In the genomic region with DNA sequence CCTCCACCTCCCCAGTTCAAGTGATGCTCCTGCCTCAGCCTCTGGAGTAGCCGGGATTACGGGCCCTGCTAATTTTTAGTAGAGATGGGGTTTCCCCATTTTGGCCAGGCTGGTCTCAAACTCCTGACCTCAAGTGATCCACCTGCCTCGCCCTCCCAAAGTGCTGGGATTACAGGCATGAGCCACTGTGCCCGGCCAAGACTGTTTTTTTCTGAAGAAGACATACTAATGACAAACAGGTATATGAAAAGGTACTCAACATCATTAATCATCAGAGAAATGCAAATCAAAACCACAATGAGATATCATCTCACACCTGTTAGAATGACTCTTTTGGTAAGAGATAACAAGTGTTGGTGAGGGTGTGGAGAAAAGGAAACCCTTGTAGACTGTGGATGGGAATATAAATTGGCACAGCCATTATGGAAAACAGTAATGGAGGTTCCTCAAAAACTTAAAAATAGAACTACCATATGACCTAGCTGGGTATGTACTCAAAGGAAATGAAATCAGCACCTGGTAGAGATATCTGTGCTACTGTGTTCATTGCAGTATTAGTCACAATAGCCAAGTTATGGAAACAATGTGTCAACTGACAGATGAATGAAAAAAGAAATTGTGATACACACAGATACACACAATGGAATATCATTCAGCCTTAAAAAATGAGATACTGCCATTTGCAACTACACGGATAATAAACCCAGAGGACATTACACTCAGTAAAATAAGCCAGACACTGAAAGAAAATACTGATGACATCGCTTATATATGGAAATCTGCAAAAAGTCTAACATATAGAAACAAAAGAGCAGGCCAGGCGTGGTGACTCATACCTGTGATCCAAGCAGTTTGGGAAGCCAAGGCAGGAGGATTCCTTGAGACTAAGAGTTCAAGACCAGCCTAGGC, we compare ENCODE assay signal across 9 cellular contexts. TPM values are rescaled to one million over a fixed set of nuclear protein-coding genes. Genes with fewer than 3 reads are reported as not detected.
DNase-seq lines count a peak whose midpoint lies in the region; ATAC-seq, FAIRE-seq and TF ChIP-seq lines count a peak whose summit lies in the region.
"Had no signal": no experiment of that assay in that cellular context is flagged by ENCODE, and none has a peak within 500 bp of the region (broad histone marks: within the 10 kb centered on the region; RNA-seq: fewer than 3 reads in every experiment).

No MANE protein-coding gene starts in this region.

- no peaks in the 10 kb centered on the region for H3K36me3 ChIP-seq in bronchial epithelial cell (ENCODE audit: control insufficient read depth, insufficient read depth, low read length)

- TF ChIP-seq CTCF in bronchial epithelial cell (IDR thresholded peaks at IDR 0.05; ENCODE audit: insufficient read depth, low read length, severe bottlenecking): no peak

- H3K27me3 ChIP-seq in bronchial epithelial cell (ENCODE audit: control insufficient read depth, insufficient read depth, low read length): no peaks in the 10 kb centered on the region

- FAIRE-seq in bronchial epithelial cell (lab: Jason Lieb, UNC): no peak

- ATAC-seq in GM19455 (IDR thresholded peaks at IDR 0.05; ENCODE audit: unreplicated experiment) (peak; percentile 63), HG03457 (IDR thresholded peaks at IDR 0.05; ENCODE audit: unreplicated experiment) (peak; percentile 70), HG03045 (IDR thresholded peaks at IDR 0.05; ENCODE audit: unreplicated experiment) (no peak)

- H3K4me3 ChIP-seq in bronchial epithelial cell (ENCODE audit: low read depth, low read length): no peak overlapping the region

- DNase-seq in EH (ENCODE audit: low read depth) (peak; percentile 13), bronchial epithelial cell (ENCODE audit: low read depth) (peak; percentile 93), NCI-H345 treated with DMSO at 0.1 percent for 48 hours (lab: John Stamatoyannopoulos, UW; ENCODE audit: unreplicated experiment) (no peak), HPDE6-E6E7 (ENCODE audit: extremely low spot score) (no peak), NCI-H2171 (lab: John Stamatoyannopoulos, UW) (no peak)
- DNase-seq: SIG-M5 had no signal

RNA-seq across cellular contexts. Expression of a gene that starts 20.8 kb away (rescaled TPM):
- total RNA-seq in bronchial epithelial cell: 8.2 and 12.3 TPM in 2 replicates

Comparison
In these comparisons a context has a peak if more than half of its experiments do, and no peak if none do; other contexts are left out.
1. DNase-seq: peak in EH (single experiment) and bronchial epithelial cell (single experiment); none in NCI-H345 treated with DMSO at 0.1 percent for 48 hours (single experiment), HPDE6-E6E7 (single experiment) and NCI-H2171 (single experiment).